ENCODE assay signal across 1 cellular context in genomic region chr7:100119701-100120517, GRCh38.
A peak's percentile ranks its signal among the peaks of the same experiment; 100 is the strongest.
TF ChIP-seq lines count a peak whose summit lies in the region.

No MANE protein-coding gene starts in this region.

TF ChIP-seq in H1, 55 proteins besides CTCF, POLR2A, EP300 and RAD21:
- no peak for TF ChIP-seq JUN (IDR thresholded peaks at IDR 0.05; ENCODE audit: low read depth, low read length)
- TF ChIP-seq SAP30 (IDR thresholded peaks at IDR 0.05; ENCODE audit: insufficient read depth, insufficient replicate concordance, low read length): peak; percentile 94
- peak; percentile 63 for TF ChIP-seq SIX5 (IDR thresholded peaks at IDR 0.05; ENCODE audit: low read depth, low read length)
- no peak for TF ChIP-seq CHD7 (IDR thresholded peaks at IDR 0.05; ENCODE audit: insufficient replicate concordance, low read length)
- peak; percentile 51 for TF ChIP-seq ASH2L (IDR thresholded peaks at IDR 0.05; ENCODE audit: low read length)
- peak; percentile 24; the same call in 1 of the 2 replicates for TF ChIP-seq ATF2 (IDR thresholded peaks at IDR 0.05; ENCODE audit: low read length)
- TF ChIP-seq KDM4A (IDR thresholded peaks at IDR 0.05; ENCODE audit: low read depth, low read length, severe bottlenecking): peak; percentile 54
- TF ChIP-seq RFX5 (IDR thresholded peaks at IDR 0.05; ENCODE audit: borderline replicate concordance, low read depth, low read length): no peak
- peak; percentile 45; the same call in 1 of the 2 replicates for TF ChIP-seq CHD2 (IDR thresholded peaks at IDR 0.05; ENCODE audit: low read length)
- 0 out of 2 replicates have a peak, but pooled peaks have one; percentile 6 for TF ChIP-seq E2F6 (IDR thresholded peaks at IDR 0.05)
- TF ChIP-seq YY1 (IDR thresholded peaks at IDR 0.05; ENCODE audit: low read depth, low read length): no peak
- TF ChIP-seq SP1 (IDR thresholded peaks at IDR 0.05; ENCODE audit: low read depth, low read length): no peak
- TF ChIP-seq SIN3A (conservative IDR thresholded peaks at IDR 0.05 in 1 of 2, IDR thresholded peaks at IDR 0.05 in 1 of 2; ENCODE audit: low read depth in 1 of 2, low read length in 2 of 2): peak in 1 of 2 experiments; percentile 57; a peak in 1 of 4 replicates
- TF ChIP-seq KDM1A (IDR thresholded peaks at IDR 0.05; ENCODE audit: borderline replicate concordance, low read length): peak; percentile 52; the same call in 1 of the 2 replicates
- peak; percentile 6; the same call in 1 of the 2 replicates for TF ChIP-seq PHF8 (conservative IDR thresholded peaks at IDR 0.05; ENCODE audit: low read depth, low read length)
- TF ChIP-seq HDAC2 (IDR thresholded peaks at IDR 0.05; ENCODE audit: borderline replicate concordance in 1 of 2, low read depth in 2 of 2, low read length in 2 of 2): peak; percentile 8 to 58; a peak in 1 of 4 replicates
- TF ChIP-seq POLR2AphosphoS5 (IDR thresholded peaks at IDR 0.05; ENCODE audit: low read depth, low read length): 0 out of 2 replicates have a peak, but pooled peaks have one; percentile 10
- no peak for TF ChIP-seq RBBP5 (IDR thresholded peaks at IDR 0.05; ENCODE audit: borderline replicate concordance, low read depth, low read length)
- TF ChIP-seq NRF1 (IDR thresholded peaks at IDR 0.05; ENCODE audit: low read depth, low read length): no peak
